In the genomic region with DNA sequence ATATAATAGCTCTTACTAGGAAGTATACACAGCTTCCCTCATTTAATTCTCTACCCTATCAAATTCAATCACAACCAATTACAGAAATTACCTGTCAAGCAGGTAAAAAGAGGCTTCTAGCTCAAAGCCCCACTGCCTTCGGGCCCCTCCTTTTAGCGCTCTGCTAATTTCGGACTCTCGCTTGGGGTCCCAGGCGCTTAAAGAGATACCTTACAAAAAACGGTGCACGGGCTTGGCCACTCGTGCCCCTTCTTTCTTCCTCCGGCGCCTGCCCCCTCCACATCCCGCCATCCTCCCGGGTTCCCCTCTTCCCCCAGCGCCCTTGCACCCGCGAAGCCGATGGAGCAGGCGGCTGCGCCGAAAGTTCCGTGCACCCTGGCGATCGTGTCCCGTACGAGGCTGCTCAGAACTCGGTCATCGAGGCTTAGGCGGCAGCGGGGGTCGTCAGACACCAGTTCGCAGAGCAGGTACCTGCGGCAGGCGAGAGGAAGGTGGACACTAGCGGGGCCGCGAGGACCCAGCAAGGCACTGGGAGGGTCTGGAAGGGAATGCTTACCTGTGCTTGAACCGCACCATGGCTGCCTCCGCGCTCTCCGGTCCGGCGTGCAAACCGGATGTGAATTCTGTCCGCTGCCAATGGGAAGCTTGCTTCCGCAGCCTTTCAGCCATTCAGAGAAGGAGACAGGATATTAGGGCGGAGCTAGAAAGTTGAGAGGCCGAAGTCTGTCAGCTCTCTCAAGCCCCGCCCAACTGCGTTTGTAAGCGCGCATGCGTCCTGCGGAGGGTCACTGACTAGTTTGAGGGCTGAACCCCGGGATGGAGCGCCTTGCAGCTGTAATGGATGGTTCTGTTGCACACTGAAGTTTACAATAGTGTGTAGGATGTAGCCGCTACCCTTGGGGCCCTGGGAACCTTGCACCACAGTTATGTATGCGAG, we compare ENCODE assay signal across 1 cellular context.
TF ChIP-seq lines count a peak whose summit lies in the region.

A gene with protein sequence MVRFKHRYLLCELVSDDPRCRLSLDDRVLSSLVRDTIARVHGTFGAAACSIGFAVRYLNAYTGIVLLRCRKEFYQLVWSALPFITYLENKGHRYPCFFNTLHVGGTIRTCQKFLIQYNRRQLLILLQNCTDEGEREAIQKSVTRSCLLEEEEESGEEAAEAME (minus strand): TSS at position 616 of the 937 bp plus-strand sequence. CDS start 40 bp downstream, at position 576.

TF ChIP-seq in HCT116, 20 proteins besides CTCF, POLR2A, EP300 and RAD21 (continued from another document):
- TF ChIP-seq SIN3A (IDR thresholded peaks at IDR 0.05; ENCODE audit: low read depth) = peak; percentile 88
- TF ChIP-seq, protein P1, sequence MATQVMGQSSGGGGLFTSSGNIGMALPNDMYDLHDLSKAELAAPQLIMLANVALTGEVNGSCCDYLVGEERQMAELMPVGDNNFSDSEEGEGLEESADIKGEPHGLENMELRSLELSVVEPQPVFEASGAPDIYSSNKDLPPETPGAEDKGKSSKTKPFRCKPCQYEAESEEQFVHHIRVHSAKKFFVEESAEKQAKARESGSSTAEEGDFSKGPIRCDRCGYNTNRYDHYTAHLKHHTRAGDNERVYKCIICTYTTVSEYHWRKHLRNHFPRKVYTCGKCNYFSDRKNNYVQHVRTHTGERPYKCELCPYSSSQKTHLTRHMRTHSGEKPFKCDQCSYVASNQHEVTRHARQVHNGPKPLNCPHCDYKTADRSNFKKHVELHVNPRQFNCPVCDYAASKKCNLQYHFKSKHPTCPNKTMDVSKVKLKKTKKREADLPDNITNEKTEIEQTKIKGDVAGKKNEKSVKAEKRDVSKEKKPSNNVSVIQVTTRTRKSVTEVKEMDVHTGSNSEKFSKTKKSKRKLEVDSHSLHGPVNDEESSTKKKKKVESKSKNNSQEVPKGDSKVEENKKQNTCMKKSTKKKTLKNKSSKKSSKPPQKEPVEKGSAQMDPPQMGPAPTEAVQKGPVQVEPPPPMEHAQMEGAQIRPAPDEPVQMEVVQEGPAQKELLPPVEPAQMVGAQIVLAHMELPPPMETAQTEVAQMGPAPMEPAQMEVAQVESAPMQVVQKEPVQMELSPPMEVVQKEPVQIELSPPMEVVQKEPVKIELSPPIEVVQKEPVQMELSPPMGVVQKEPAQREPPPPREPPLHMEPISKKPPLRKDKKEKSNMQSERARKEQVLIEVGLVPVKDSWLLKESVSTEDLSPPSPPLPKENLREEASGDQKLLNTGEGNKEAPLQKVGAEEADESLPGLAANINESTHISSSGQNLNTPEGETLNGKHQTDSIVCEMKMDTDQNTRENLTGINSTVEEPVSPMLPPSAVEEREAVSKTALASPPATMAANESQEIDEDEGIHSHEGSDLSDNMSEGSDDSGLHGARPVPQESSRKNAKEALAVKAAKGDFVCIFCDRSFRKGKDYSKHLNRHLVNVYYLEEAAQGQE (IDR thresholded peaks at IDR 0.05; ENCODE audit: low read depth) = no peak
- TF ChIP-seq ZFX (IDR thresholded peaks at IDR 0.05) = no peak
- TF ChIP-seq SP1 (IDR thresholded peaks at IDR 0.05; ENCODE audit: low read depth) = peak; percentile 86
- peak; percentile 88 for TF ChIP-seq POLR2AphosphoS5 (IDR thresholded peaks at IDR 0.05; ENCODE audit: low read depth, low read length)
TF ChIP-seq in HCT116: peak in this region for 5.
